In the genomic region with DNA sequence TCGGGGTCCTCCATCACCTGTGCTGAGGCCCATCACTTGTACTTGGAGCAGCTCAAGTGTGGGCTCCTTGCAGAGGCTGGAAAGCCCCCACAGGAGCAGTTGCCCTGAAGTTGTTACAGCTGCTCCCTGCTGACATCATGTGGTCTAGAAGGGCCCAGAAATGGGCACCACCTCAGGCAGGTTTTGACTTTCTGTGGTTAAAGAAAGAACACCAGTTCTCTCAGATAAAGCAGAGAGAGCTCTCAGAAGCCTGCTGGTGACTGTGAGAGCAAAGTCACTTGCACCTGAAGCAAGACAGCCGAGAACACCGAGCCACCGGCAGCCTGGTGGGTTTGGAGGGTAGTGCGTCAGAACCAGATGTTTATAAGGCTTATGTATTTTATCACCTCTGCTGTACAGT, we compare ENCODE assay signal across 8 cellular contexts.
A peak's percentile ranks its signal among the peaks of the same experiment; 100 is the strongest.
DNase-seq lines count a peak whose midpoint lies in the region; ATAC-seq and TF ChIP-seq lines count a peak whose summit lies in the region.

No MANE protein-coding gene starts in this region.

- H3K27ac Mint-ChIP-seq in activated T-cell treated with anti-CD3 and anti-CD28 coated beads, Interleukin-2, amount 50 U/mL, for 72 hours, result peak overlapping the region; percentile 79

- peak overlapping the region; percentile 77 to 79 for H3K4me3 Mint-ChIP-seq in activated T-cell treated with anti-CD3 and anti-CD28 coated beads, Interleukin-2, amount 50 U/mL, for 72 hours

- peaks cover 0 to 19% of the 10 kb centered on the region in 2 donors for H3K4me1 ChIP-seq in right atrium auricular region

- peaks cover 4 to 5% of the 10 kb centered on the region in 2 donors for H3K36me3 Mint-ChIP-seq in activated T-cell treated with anti-CD3 and anti-CD28 coated beads, Interleukin-2, amount 50 U/mL, for 72 hours (ENCODE audit: insufficient read depth in 2 of 2)

- H3K9me3 ChIP-seq in right atrium auricular region, result no peaks in the 10 kb centered on the region

- no peak overlapping the region for H3K27ac ChIP-seq in right atrium auricular region
- no peak overlapping the region for H3K27ac ChIP-seq in RWPE1

- H3K4me1 Mint-ChIP-seq in activated T-cell treated with anti-CD3 and anti-CD28 coated beads, Interleukin-2, amount 50 U/mL, for 72 hours (ENCODE audit: low read depth), result peaks cover 79% of the 10 kb centered on the region

- DNase-seq in CD1c-positive myeloid dendritic cell (ENCODE audit: extremely low spot score), result peak; percentile 43
- peak; percentile 84 to 87 for DNase-seq in activated T-cell treated with anti-CD3 and anti-CD28 coated beads, Interleukin-2, amount 50 U/mL, for 72 hours
- peak; percentile 24 for DNase-seq in stimulated activated CD4-positive, alpha-beta T cell treated with anti-CD3 and anti-CD28 coated beads, Interleukin-12 subunit alpha, Interleukin-12 subunit beta, amount 100 ng/mL, for 4 hours
- no peak for DNase-seq in NCI-H2171 (lab: John Stamatoyannopoulos, UW)
- DNase-seq in right atrium auricular region (ENCODE audit: low spot score), result no peak
- DNase-seq in RWPE1 (ENCODE audit: low spot score), result no peak

- CTCF ChIA-PET in RWPE1 (lab: Yijun Ruan, JAX), result interaction anchor here (0.6 to 0.9 kb wide), 3 partner anchors 9 to 102 kb away, joined by 3 to 4 read pairs (median 3); no protein-coding TSS in a partner anchor

- POLR2A ChIA-PET in RWPE1 (lab: Yijun Ruan, JAX; ENCODE audit: low non-redundant PET), result no interaction called here

- TF ChIP-seq CTCF in LNCAP (IDR thresholded peaks at IDR 0.05) (0 out of 2 replicates have a peak, but pooled peaks have one; percentile 9), right atrium auricular region (IDR thresholded peaks at IDR 0.05) (no peak), RWPE1 (conservative IDR thresholded peaks at IDR 0.05; ENCODE audit: low read depth) (no peak)

- no peaks in the 10 kb centered on the region for H3K36me3 ChIP-seq in right atrium auricular region

- H3K27me3 Mint-ChIP-seq in activated T-cell treated with anti-CD3 and anti-CD28 coated beads, Interleukin-2, amount 50 U/mL, for 72 hours (ENCODE audit: low read depth), result peaks cover 17% of the 10 kb centered on the region

- H3K27me3 ChIP-seq in right atrium auricular region, result no peaks in the 10 kb centered on the region

- peak; percentile 81 for ATAC-seq in GM21447 (IDR thresholded peaks at IDR 0.05; ENCODE audit: unreplicated experiment)
- ATAC-seq in activated T-cell treated with anti-CD3 and anti-CD28 coated beads, Interleukin-2, amount 50 U/mL, for 72 hours (replicated peaks in 1 of 2), result peak; percentile 92 to 93

- no peaks in the 10 kb centered on the region for H3K9me3 Mint-ChIP-seq in activated T-cell treated with anti-CD3 and anti-CD28 coated beads, Interleukin-2, amount 50 U/mL, for 72 hours

- H3K4me3 ChIP-seq in right atrium auricular region, result no peak overlapping the region

Comparison
In these comparisons a context has a peak if more than half of its experiments do, and no peak if none do; other contexts are left out.
1. DNase-seq: peak in CD1c-positive myeloid dendritic cell (single experiment), activated T-cell treated with anti-CD3 and anti-CD28 coated beads, Interleukin-2, amount 50 U/mL, for 72 hours (2 of 2) and stimulated activated CD4-positive, alpha-beta T cell treated with anti-CD3 and anti-CD28 coated beads, Interleukin-12 subunit alpha, Interleukin-12 subunit beta, amount 100 ng/mL, for 4 hours (single experiment); none in NCI-H2171 (single experiment), right atrium auricular region (single experiment) and RWPE1 (single experiment).